In genomic region chr10:72260215-72260587, GRCh38 we compare ENCODE assay signal across 8 cellular contexts. TPM values are rescaled to one million over a fixed set of nuclear protein-coding genes. Genes with fewer than 3 reads are reported as not detected.
A peak's percentile ranks its signal among the peaks of the same experiment; 100 is the strongest.
DNase-seq lines count a peak whose midpoint lies in the region; ATAC-seq and TF ChIP-seq lines count a peak whose summit lies in the region.

No MANE protein-coding gene starts in this region.

- no peak for TF ChIP-seq CTCF in VCaP (conservative IDR thresholded peaks at IDR 0.05)

- intact Hi-C loops in left cardiac atrium (cut with DNase I): no loop called here

- peak overlapping the region; percentile 22 for H3K27ac ChIP-seq in VCaP

- H3K4me3 ChIP-seq in skeletal muscle cell (ENCODE audit: low read depth, low read length): peak overlapping the region; percentile 13

- ATAC-seq in GM18517 (IDR thresholded peaks at IDR 0.05; ENCODE audit: unreplicated experiment) (peak; percentile 1), left cardiac atrium (peak; percentile 19 to 58), GM18867 (IDR thresholded peaks at IDR 0.05; ENCODE audit: unreplicated experiment) (no peak)

- DNase-seq in left cardiac atrium (no peak), skeletal muscle cell (ENCODE audit: low read depth) (no peak), iPS-NIHi11 (ENCODE audit: low spot score) (no peak), occipital lobe (lab: John Stamatoyannopoulos, UW) (no peak), mucosa of gallbladder (ENCODE audit: low spot score) (no peak)

RNA-seq across cellular contexts. Expression of gene DDIT4, which starts 13.5 kb away (rescaled TPM):
- total RNA-seq in left cardiac atrium: 100 to 1,000 TPM in 1 of 2 donors, 10 to 100 TPM in 1; 88.8 to 112 TPM
- total RNA-seq in occipital lobe: 30.6 TPM
- total RNA-seq in mucosa of gallbladder: 191 TPM

RNA-seq across cellular contexts. Expression of gene ASCC1, which starts 44.1 kb away (rescaled TPM):
- 10 to 100 TPM; 25.2 to 28.1 TPM for total RNA-seq in left cardiac atrium
- 31.2 TPM for total RNA-seq in occipital lobe
- 27.5 TPM for total RNA-seq in mucosa of gallbladder

RNA-seq across cellular contexts. Expression of gene ANAPC16, which starts 44.4 kb away (rescaled TPM):
- total RNA-seq in left cardiac atrium: 100 to 1,000 TPM; 155 to 168 TPM
- 34.2 TPM for total RNA-seq in occipital lobe
- 128 TPM for total RNA-seq in mucosa of gallbladder
